In the genomic region with DNA sequence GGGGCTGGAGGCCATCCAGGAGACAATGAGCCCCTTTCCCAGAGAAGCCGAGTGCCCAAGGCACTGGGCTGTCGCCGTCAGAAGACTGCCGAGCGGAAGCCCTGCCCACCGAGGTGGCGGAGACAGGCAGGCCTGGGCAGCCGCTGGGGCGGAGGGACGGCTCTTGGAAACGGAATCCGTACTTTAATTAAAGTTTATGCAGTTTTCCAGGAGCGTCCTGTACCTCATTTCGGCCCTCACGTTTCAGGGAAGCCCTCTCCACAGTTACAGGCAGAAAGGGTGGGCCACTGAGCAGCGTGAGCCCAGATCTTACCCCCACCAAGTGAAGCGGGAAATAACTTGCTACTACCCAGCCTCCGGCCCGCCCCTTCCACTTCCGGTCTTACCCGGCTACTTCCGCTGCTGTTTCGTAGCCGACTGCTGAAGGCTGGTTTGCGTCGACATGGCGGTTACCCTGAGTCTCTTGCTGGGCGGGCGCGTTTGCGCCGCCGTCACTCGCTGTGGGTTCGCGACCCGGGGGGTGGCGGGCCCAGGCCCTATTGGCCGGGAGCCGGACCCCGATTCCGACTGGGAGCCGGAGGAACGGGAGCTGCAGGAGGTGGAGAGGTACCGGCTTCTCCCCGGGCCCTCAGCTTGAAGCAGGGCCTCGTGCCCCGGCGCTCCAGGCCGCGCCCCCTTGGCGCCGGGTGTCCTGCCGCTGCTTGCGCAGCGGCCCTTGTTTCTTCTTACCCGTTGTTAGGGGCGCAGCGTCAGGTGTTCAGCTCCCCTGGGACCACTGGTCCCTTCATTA, we compare ENCODE assay signal across 1 cellular context.
TF ChIP-seq lines count a peak whose summit lies in the region.

NGRN (plus strand) TSS at position 402 of the 790 bp plus-strand sequence; CDS start at position 443, 41 bp downstream.

TF ChIP-seq in WTC11, 78 proteins besides CTCF, POLR2A, EP300 and RAD21 (continued from another document):
- TF ChIP-seq IRF1 (CRISPR knock-in tag; IDR thresholded peaks at IDR 0.05) (peak; percentile 18; the same call in 1 of the 2 replicates), ZNF423 (CRISPR knock-in tag; IDR thresholded peaks at IDR 0.05) (0 out of 2 replicates have a peak, but pooled peaks have one; percentile 9), MYBL2 (CRISPR knock-in tag; IDR thresholded peaks at IDR 0.05) (peak; percentile 67), ATF6 (CRISPR knock-in tag; IDR thresholded peaks at IDR 0.05) (no peak), ARID4B (CRISPR knock-in tag; IDR thresholded peaks at IDR 0.05; ENCODE audit: borderline replicate concordance) (peak; percentile 76; the same call in 1 of the 2 replicates), NFYB (CRISPR knock-in tag; conservative IDR thresholded peaks at IDR 0.05; ENCODE audit: low read depth) (no peak; the same call in 1 of the 2 replicates), KAT7 (CRISPR knock-in tag; IDR thresholded peaks at IDR 0.05; ENCODE audit: borderline replicate concordance) (0 out of 2 replicates have a peak, but pooled peaks have one; percentile 78), ZNF232 (CRISPR knock-in tag; IDR thresholded peaks at IDR 0.05) (peak; percentile 28; the same call in 1 of the 2 replicates), SP1 (CRISPR knock-in tag; conservative IDR thresholded peaks at IDR 0.05) (peak; percentile 76), ETV6 (CRISPR knock-in tag; IDR thresholded peaks at IDR 0.05) (peak; percentile 90)
- TF ChIP-seq, protein P1, sequence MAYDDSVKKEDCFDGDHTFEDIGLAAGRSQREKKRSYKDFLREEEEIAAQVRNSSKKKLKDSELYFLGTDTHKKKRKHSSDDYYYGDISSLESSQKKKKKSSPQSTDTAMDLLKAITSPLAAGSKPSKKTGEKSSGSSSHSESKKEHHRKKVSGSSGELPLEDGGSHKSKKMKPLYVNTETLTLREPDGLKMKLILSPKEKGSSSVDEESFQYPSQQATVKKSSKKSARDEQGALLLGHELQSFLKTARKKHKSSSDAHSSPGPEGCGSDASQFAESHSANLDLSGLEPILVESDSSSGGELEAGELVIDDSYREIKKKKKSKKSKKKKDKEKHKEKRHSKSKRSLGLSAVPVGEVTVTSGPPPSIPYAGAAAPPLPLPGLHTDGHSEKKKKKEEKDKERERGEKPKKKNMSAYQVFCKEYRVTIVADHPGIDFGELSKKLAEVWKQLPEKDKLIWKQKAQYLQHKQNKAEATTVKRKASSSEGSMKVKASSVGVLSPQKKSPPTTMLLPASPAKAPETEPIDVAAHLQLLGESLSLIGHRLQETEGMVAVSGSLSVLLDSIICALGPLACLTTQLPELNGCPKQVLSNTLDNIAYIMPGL (CRISPR knock-in tag; IDR thresholded peaks at IDR 0.05), result peak; percentile 81; the same call in 1 of the 2 replicates
- TF ChIP-seq, protein P2, sequence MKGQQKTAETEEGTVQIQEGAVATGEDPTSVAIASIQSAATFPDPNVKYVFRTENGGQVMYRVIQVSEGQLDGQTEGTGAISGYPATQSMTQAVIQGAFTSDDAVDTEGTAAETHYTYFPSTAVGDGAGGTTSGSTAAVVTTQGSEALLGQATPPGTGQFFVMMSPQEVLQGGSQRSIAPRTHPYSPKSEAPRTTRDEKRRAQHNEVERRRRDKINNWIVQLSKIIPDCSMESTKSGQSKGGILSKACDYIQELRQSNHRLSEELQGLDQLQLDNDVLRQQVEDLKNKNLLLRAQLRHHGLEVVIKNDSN (CRISPR knock-in tag; IDR thresholded peaks at IDR 0.05), result peak; percentile 50; the same call in 1 of the 2 replicates
- TF ChIP-seq, protein P3, sequence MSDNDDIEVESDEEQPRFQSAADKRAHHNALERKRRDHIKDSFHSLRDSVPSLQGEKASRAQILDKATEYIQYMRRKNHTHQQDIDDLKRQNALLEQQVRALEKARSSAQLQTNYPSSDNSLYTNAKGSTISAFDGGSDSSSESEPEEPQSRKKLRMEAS (CRISPR knock-in tag; IDR thresholded peaks at IDR 0.05), result peak; percentile 92
- TF ChIP-seq, protein P4, sequence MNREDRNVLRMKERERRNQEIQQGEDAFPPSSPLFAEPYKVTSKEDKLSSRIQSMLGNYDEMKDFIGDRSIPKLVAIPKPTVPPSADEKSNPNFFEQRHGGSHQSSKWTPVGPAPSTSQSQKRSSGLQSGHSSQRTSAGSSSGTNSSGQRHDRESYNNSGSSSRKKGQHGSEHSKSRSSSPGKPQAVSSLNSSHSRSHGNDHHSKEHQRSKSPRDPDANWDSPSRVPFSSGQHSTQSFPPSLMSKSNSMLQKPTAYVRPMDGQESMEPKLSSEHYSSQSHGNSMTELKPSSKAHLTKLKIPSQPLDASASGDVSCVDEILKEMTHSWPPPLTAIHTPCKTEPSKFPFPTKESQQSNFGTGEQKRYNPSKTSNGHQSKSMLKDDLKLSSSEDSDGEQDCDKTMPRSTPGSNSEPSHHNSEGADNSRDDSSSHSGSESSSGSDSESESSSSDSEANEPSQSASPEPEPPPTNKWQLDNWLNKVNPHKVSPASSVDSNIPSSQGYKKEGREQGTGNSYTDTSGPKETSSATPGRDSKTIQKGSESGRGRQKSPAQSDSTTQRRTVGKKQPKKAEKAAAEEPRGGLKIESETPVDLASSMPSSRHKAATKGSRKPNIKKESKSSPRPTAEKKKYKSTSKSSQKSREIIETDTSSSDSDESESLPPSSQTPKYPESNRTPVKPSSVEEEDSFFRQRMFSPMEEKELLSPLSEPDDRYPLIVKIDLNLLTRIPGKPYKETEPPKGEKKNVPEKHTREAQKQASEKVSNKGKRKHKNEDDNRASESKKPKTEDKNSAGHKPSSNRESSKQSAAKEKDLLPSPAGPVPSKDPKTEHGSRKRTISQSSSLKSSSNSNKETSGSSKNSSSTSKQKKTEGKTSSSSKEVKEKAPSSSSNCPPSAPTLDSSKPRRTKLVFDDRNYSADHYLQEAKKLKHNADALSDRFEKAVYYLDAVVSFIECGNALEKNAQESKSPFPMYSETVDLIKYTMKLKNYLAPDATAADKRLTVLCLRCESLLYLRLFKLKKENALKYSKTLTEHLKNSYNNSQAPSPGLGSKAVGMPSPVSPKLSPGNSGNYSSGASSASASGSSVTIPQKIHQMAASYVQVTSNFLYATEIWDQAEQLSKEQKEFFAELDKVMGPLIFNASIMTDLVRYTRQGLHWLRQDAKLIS (CRISPR knock-in tag; IDR thresholded peaks at IDR 0.05; ENCODE audit: borderline replicate concordance), result 0 out of 2 replicates have a peak, but pooled peaks have one; percentile 51
